Comparison of ENCODE assay signal across 26 cellular contexts in genomic region chr1:60716472-60716871, GRCh38.
"Had no signal": no experiment of that assay in that cellular context is flagged by ENCODE, and none has a peak within 500 bp of the region (broad histone marks: within the 10 kb centered on the region; RNA-seq: fewer than 3 reads in every experiment).

No MANE protein-coding gene starts in this region.

- H3K36me3 ChIP-seq: neural progenitor cell, ovary, right lobe of liver, sigmoid colon, stomach, tibial artery, transverse colon, upper lobe of right lung, uterus had no signal

- H3K4me3 Mint-ChIP-seq: naive thymus-derived CD8-positive, alpha-beta T cell; natural killer cell treated with Interleukin-12 subunit alpha and Interleukin-12 subunit beta and Interleukin-15 and Interleukin-18, amount 100 ng/mL, for 72 hours; neural progenitor cell; stimulated activated effector memory CD8-positive, alpha-beta T cell treated with anti-CD3 and anti-CD28 coated beads, Interleukin-12 subunit alpha, Interleukin-12 subunit beta, amount 100 ng/mL, for 72 hours; stimulated activated naive B cell treated with anti-CD40 and anti-IgM and Interleukin-4, amounts not matched to agents 10 μg/mL and 1 μg/mL and 100 μg/mL, for 72 hours; stimulated activated naive CD8-positive, alpha-beta T cell treated with anti-CD3 and anti-CD28 coated beads, Interleukin-15, Interleukin-2, amounts not matched to agents 100 ng/mL and 50 ng/mL, for 24 hours; type B pancreatic cell had no signal

- H3K36me3 Mint-ChIP-seq: naive thymus-derived CD8-positive, alpha-beta T cell; natural killer cell treated with Interleukin-12 subunit alpha and Interleukin-12 subunit beta and Interleukin-15 and Interleukin-18, amount 100 ng/mL, for 72 hours; neural progenitor cell; stimulated activated effector memory CD8-positive, alpha-beta T cell treated with anti-CD3 and anti-CD28 coated beads, Interleukin-12 subunit alpha, Interleukin-12 subunit beta, amount 100 ng/mL, for 72 hours; stimulated activated naive B cell treated with anti-CD40 and anti-IgM and Interleukin-4, amounts not matched to agents 10 μg/mL and 1 μg/mL and 100 μg/mL, for 72 hours; type B pancreatic cell had no signal

- H3K4me1 Mint-ChIP-seq: naive thymus-derived CD8-positive, alpha-beta T cell; neural progenitor cell; stimulated activated effector memory CD8-positive, alpha-beta T cell treated with anti-CD3 and anti-CD28 coated beads, Interleukin-12 subunit alpha, Interleukin-12 subunit beta, amount 100 ng/mL, for 72 hours; stimulated activated naive B cell treated with anti-CD40 and anti-IgM and Interleukin-4, amounts not matched to agents 10 μg/mL and 1 μg/mL and 100 μg/mL, for 72 hours had no signal

- H3K27ac ChIP-seq: neural progenitor cell, ovary, parathyroid adenoma, psoas muscle, right lobe of liver, sigmoid colon, stomach, tibial artery, transverse colon, upper lobe of right lung, uterus had no signal

- DNase-seq: naive thymus-derived CD8-positive, alpha-beta T cell; occipital lobe; ovary; posterior cingulate gyrus; psoas muscle; right lobe of liver; sigmoid colon; small intestine; stimulated activated CD4-positive, alpha-beta T cell treated with anti-CD3 and anti-CD28 coated beads, Interleukin-15, amount 100 ng/mL, for 24 hours; stimulated activated CD4-positive, alpha-beta T cell treated with anti-CD3 and anti-CD28 coated beads, Interleukin-2, amount 100 ng/mL, for 24 hours; stimulated activated CD4-positive, alpha-beta T cell treated with anti-CD3 and anti-CD28 coated beads, Interleukin-2, amount 100 ng/mL, for 48 hours; stimulated activated CD4-positive, alpha-beta T cell treated with anti-CD3 and anti-CD28 coated beads, Interleukin-4, amount 100 ng/mL, for 24 hours; stimulated activated naive B cell treated with anti-CD40 and anti-IgM and Interleukin-4, amounts not matched to agents 10 μg/mL and 1 μg/mL and 100 μg/mL, for 72 hours; stimulated activated naive CD4-positive, alpha-beta T cell treated with Interleukin-2 at 50 U/mL for 16 hours; stomach; tibial artery; transverse colon; upper lobe of right lung; uterus had no signal

- H3K4me3 ChIP-seq: neural progenitor cell, ovary, psoas muscle, right lobe of liver, sigmoid colon, stomach, tibial artery, transverse colon, upper lobe of right lung, uterus had no signal

- H3K27ac Mint-ChIP-seq: naive thymus-derived CD8-positive, alpha-beta T cell; natural killer cell treated with Interleukin-12 subunit alpha and Interleukin-12 subunit beta and Interleukin-15 and Interleukin-18, amount 100 ng/mL, for 72 hours; neural progenitor cell; progenitor cell of endocrine pancreas; stimulated activated effector memory CD8-positive, alpha-beta T cell treated with anti-CD3 and anti-CD28 coated beads, Interleukin-12 subunit alpha, Interleukin-12 subunit beta, amount 100 ng/mL, for 72 hours; stimulated activated naive B cell treated with anti-CD40 and anti-IgM and Interleukin-4, amounts not matched to agents 10 μg/mL and 1 μg/mL and 100 μg/mL, for 72 hours; stimulated activated naive CD8-positive, alpha-beta T cell treated with anti-CD3 and anti-CD28 coated beads, Interleukin-15, Interleukin-2, amounts not matched to agents 100 ng/mL and 50 ng/mL, for 24 hours; type B pancreatic cell had no signal

- H3K9me3 ChIP-seq: ovary, right lobe of liver, sigmoid colon, tibial artery, transverse colon, upper lobe of right lung, uterus had no signal

- H3K4me1 ChIP-seq: neural progenitor cell, parathyroid adenoma, psoas muscle, right lobe of liver, stomach, tibial artery, transverse colon, upper lobe of right lung, uterus had no signal

- H3K27me3 Mint-ChIP-seq: progenitor cell of endocrine pancreas; stimulated activated naive B cell treated with anti-CD40 and anti-IgM and Interleukin-4, amounts not matched to agents 10 μg/mL and 1 μg/mL and 100 μg/mL, for 72 hours; stimulated activated naive CD8-positive, alpha-beta T cell treated with anti-CD3 and anti-CD28 coated beads, Interleukin-15, Interleukin-2, amounts not matched to agents 100 ng/mL and 50 ng/mL, for 24 hours had no signal

- H3K9me3 Mint-ChIP-seq: natural killer cell treated with Interleukin-12 subunit alpha and Interleukin-12 subunit beta and Interleukin-15 and Interleukin-18, amount 100 ng/mL, for 72 hours; stimulated activated effector memory CD8-positive, alpha-beta T cell treated with anti-CD3 and anti-CD28 coated beads, Interleukin-12 subunit alpha, Interleukin-12 subunit beta, amount 100 ng/mL, for 72 hours had no signal

- ATAC-seq: naive thymus-derived CD8-positive, alpha-beta T cell; natural killer cell treated with Interleukin-12 subunit alpha and Interleukin-12 subunit beta and Interleukin-15 and Interleukin-18, amount 100 ng/mL, for 72 hours; psoas muscle; right lobe of liver; stimulated activated effector memory CD8-positive, alpha-beta T cell treated with anti-CD3 and anti-CD28 coated beads, Interleukin-12 subunit alpha, Interleukin-12 subunit beta, amount 100 ng/mL, for 72 hours; stimulated activated naive B cell treated with anti-CD40 and anti-IgM and Interleukin-4, amounts not matched to agents 10 μg/mL and 1 μg/mL and 100 μg/mL, for 72 hours; upper lobe of right lung had no signal

- H3K27me3 ChIP-seq: neural progenitor cell, ovary, right lobe of liver, sigmoid colon, stomach, tibial artery, transverse colon, upper lobe of right lung, uterus had no signal
